In genomic region chr6:158772172-158772571, GRCh38 we compare ENCODE assay signal across 12 cellular contexts. TPM values are rescaled to one million over a fixed set of nuclear protein-coding genes. Genes with fewer than 3 reads are reported as not detected.
A peak's percentile ranks its signal among the peaks of the same experiment; 100 is the strongest.
DNase-seq lines count a peak whose midpoint lies in the region; FAIRE-seq and TF ChIP-seq lines count a peak whose summit lies in the region.
"Had no signal": no experiment of that assay in that cellular context is flagged by ENCODE, and none has a peak within 500 bp of the region (broad histone marks: within the 10 kb centered on the region; RNA-seq: fewer than 3 reads in every experiment).

No MANE protein-coding gene starts in this region.

- no peak for DNase-seq in cardiac muscle cell (ENCODE audit: low read depth in 1 of 2, low spot score in 1 of 2)
- DNase-seq in cardiac septum (ENCODE audit: low spot score): no peak
- no peak for DNase-seq in activated T-helper 2 cell treated with anti-CD3 and anti-CD28 coated beads, Interferon-gamma antibody, Interleukin-2, Interleukin-4, amounts not matched to agents 10 μg/mL and 5 μg/mL and 100 μg/mL, durations not matched to agents 14 hours and 24 hours and 36 hours (ENCODE audit: low spot score)
- DNase-seq in keratinocyte (ENCODE audit: low read depth, low spot score): no peak
- DNase-seq in transverse colon: no peak
- no peak for DNase-seq in C1 segment of cervical spinal cord (lab: John Stamatoyannopoulos, UW)
- no peak for DNase-seq in D721Med (ENCODE audit: insufficient read length, low spot score)
- no peak for DNase-seq in DMS153 (lab: John Stamatoyannopoulos, UW)
- DNase-seq: NCI-H2081 treated with DMSO at 0.1 percent for 48 hours; stimulated activated CD4-positive, alpha-beta T cell treated with anti-CD3 and anti-CD28 coated beads, Interleukin-2, amount 100 ng/mL, for 24 hours had no signal

- H3K9me3 ChIP-seq in cardiac muscle cell (ENCODE audit: low read depth): no peaks in the 10 kb centered on the region
- no peaks in the 10 kb centered on the region for H3K9me3 ChIP-seq in keratinocyte (ENCODE audit: control insufficient read depth, low read depth, low read length)
- H3K9me3 ChIP-seq in transverse colon: no peaks in the 10 kb centered on the region

- H3K4me2 ChIP-seq in keratinocyte (ENCODE audit: control insufficient read depth, extremely low read depth, insufficient read depth, low read depth, low read length): no peak overlapping the region

- H3K4me3 ChIP-seq in cardiac muscle cell (no peak overlapping the region), keratinocyte (ENCODE audit: control insufficient read depth in 2 of 3, extremely low read depth in 1 of 3, insufficient read depth in 2 of 3, low read depth in 1 of 3, low read length in 3 of 3) (no peak overlapping the region), transverse colon (no peak overlapping the region)

- peak overlapping the region; percentile 38 for H3K27ac ChIP-seq in cardiac muscle cell
- H3K27ac ChIP-seq in keratinocyte (ENCODE audit: control insufficient read depth, insufficient read depth, low read length): peak overlapping the region; percentile 36
- H3K27ac ChIP-seq in transverse colon: peak overlapping the region; percentile 81 to 87 (median 85)

- peak overlapping the region; percentile 50 for H3K27ac Mint-ChIP-seq in activated T-helper 2 cell treated with anti-CD3 and anti-CD28 coated beads, Interferon-gamma antibody, Interleukin-2, Interleukin-4, amounts not matched to agents 10 μg/mL and 5 μg/mL and 100 μg/mL, durations not matched to agents 14 hours and 24 hours and 36 hours

- TF ChIP-seq EP300 in transverse colon (IDR thresholded peaks at IDR 0.05; ENCODE audit: low read depth): no peak

- no peak for TF ChIP-seq POLR2A in transverse colon (IDR thresholded peaks at IDR 0.05)

- peaks cover 23% of the 10 kb centered on the region for H3K4me1 Mint-ChIP-seq in activated T-helper 2 cell treated with anti-CD3 and anti-CD28 coated beads, Interferon-gamma antibody, Interleukin-2, Interleukin-4, amounts not matched to agents 10 μg/mL and 5 μg/mL and 100 μg/mL, durations not matched to agents 14 hours and 24 hours and 36 hours (ENCODE audit: low read depth)

- H3K9ac ChIP-seq in keratinocyte (ENCODE audit: control insufficient read depth, extremely low read depth, insufficient read depth, low read length): peak overlapping the region; percentile 35

- intact Hi-C loops in cardiac septum (cut with DNase I): no loop called here
- intact Hi-C loops in activated T-helper 2 cell treated with anti-CD3 and anti-CD28 coated beads, Interferon-gamma antibody, Interleukin-2, Interleukin-4, amounts not matched to agents 10 μg/mL and 5 μg/mL and 100 μg/mL, durations not matched to agents 14 hours and 24 hours and 36 hours (cut with micrococcal nuclease): loop anchor here (5.0 kb wide), 1 partner anchor 200 kb away; no protein-coding TSS in a partner anchor
- intact Hi-C loops in transverse colon (cut with DNase I; ENCODE audit: low total_unique reads): no loop called here

- peaks cover 40% of the 10 kb centered on the region for H3K79me2 ChIP-seq in keratinocyte (ENCODE audit: control insufficient read depth, insufficient read depth, low read length)

- no peak overlapping the region for H2AFZ ChIP-seq in keratinocyte (ENCODE audit: control insufficient read depth, low read length)

- no peaks in the 10 kb centered on the region for H3K9me3 Mint-ChIP-seq in activated T-helper 2 cell treated with anti-CD3 and anti-CD28 coated beads, Interferon-gamma antibody, Interleukin-2, Interleukin-4, amounts not matched to agents 10 μg/mL and 5 μg/mL and 100 μg/mL, durations not matched to agents 14 hours and 24 hours and 36 hours
- H3K9me3 Mint-ChIP-seq: CD14-positive monocyte had no signal

- H3K36me3 ChIP-seq in cardiac muscle cell (peaks cover 74% of the 10 kb centered on the region), keratinocyte (ENCODE audit: control insufficient read depth in 2 of 2, extremely low read depth in 1 of 2, insufficient read depth in 2 of 2, low read length in 2 of 2) (peaks cover 71 to 88% of the 10 kb centered on the region in 2 experiments), transverse colon (peaks cover 0 to 57% (median 24%) of the 10 kb centered on the region in 4 donors)

- dilution Hi-C loops in keratinocyte (cut with MboI; ENCODE audit: extremely low pct_ligation_motif_present, low sequenced_read_pairs): no loop called here

- peaks cover 91% of the 10 kb centered on the region for H3K36me3 Mint-ChIP-seq in activated T-helper 2 cell treated with anti-CD3 and anti-CD28 coated beads, Interferon-gamma antibody, Interleukin-2, Interleukin-4, amounts not matched to agents 10 μg/mL and 5 μg/mL and 100 μg/mL, durations not matched to agents 14 hours and 24 hours and 36 hours (ENCODE audit: low read depth)

- H3K9me1 ChIP-seq in keratinocyte (ENCODE audit: control insufficient read depth, extremely low read depth, insufficient read depth, low read length): peaks cover 6% of the 10 kb centered on the region

- in situ Hi-C loops in transverse colon (cut with MboI; ENCODE audit: low pct_ligation_motif_present in 1 of 4, low pct_unique_long_range_greater_than_20kb in 1 of 4, low sequenced_read_pairs in 3 of 4): no loop called here

- no peaks in the 10 kb centered on the region for H3K27me3 Mint-ChIP-seq in activated T-helper 2 cell treated with anti-CD3 and anti-CD28 coated beads, Interferon-gamma antibody, Interleukin-2, Interleukin-4, amounts not matched to agents 10 μg/mL and 5 μg/mL and 100 μg/mL, durations not matched to agents 14 hours and 24 hours and 36 hours (ENCODE audit: low read depth)

- H3K27me3 ChIP-seq in cardiac muscle cell (no peaks in the 10 kb centered on the region), keratinocyte (ENCODE audit: control insufficient read depth, extremely low read depth, insufficient read depth, low read length) (no peaks in the 10 kb centered on the region), transverse colon (no peaks in the 10 kb centered on the region)

- TF ChIP-seq CTCF in cardiac muscle cell (IDR thresholded peaks at IDR 0.05; ENCODE audit: low read depth, low read length) (no peak), keratinocyte (optimal IDR thresholded peaks at IDR 0.05 in 1 of 3, IDR thresholded peaks at IDR 0.05 in 1 of 3, conservative IDR thresholded peaks at IDR 0.05 in 1 of 3; ENCODE audit: extremely low read depth in 1 of 3, insufficient read depth in 2 of 3, low read length in 3 of 3) (no peak), transverse colon (IDR thresholded peaks at IDR 0.05) (no peak), D721Med (IDR thresholded peaks at IDR 0.05; ENCODE audit: insufficient read depth, missing control alignments) (no peak)

- H4K20me1 ChIP-seq in keratinocyte (ENCODE audit: control insufficient read depth, extremely low read depth, insufficient read depth, low read length): peaks cover 1% of the 10 kb centered on the region

- H3K4me1 ChIP-seq in cardiac muscle cell (ENCODE audit: low read depth) (no peaks in the 10 kb centered on the region), keratinocyte (ENCODE audit: control insufficient read depth, extremely low read depth, insufficient read depth, low read length) (peaks cover 25% of the 10 kb centered on the region), transverse colon (peaks cover 13 to 27% (median 25%) of the 10 kb centered on the region in 4 donors)

- 94% methylated on average over 11 of the region's 11 CpGs; no CpG with 5 or more reads in 1 of the 2 donors for WGBS in transverse colon (ENCODE audit: low coverage in 1 of 2), 2 donors

- FAIRE-seq in keratinocyte (lab: Jason Lieb, UNC) (no peak), D721Med (lab: Jason Lieb, UNC) (no peak)
- FAIRE-seq: endometrium had no signal

- no peak overlapping the region for H3K4me3 Mint-ChIP-seq in activated T-helper 2 cell treated with anti-CD3 and anti-CD28 coated beads, Interferon-gamma antibody, Interleukin-2, Interleukin-4, amounts not matched to agents 10 μg/mL and 5 μg/mL and 100 μg/mL, durations not matched to agents 14 hours and 24 hours and 36 hours (ENCODE audit: low read depth)
- H3K4me3 Mint-ChIP-seq: CD14-positive monocyte had no signal

RNA-seq across cellular contexts. Expression of gene EZR, which starts 47.0 kb away (rescaled TPM):
- total RNA-seq in cardiac muscle cell (356 and 401 TPM in 2 replicates), cardiac septum (141 TPM), transverse colon (100 to 1,000 TPM; 149 to 430 (median 319) TPM)
- polyA plus RNA-seq in cardiac muscle cell (375 and 448 TPM in 2 replicates), keratinocyte (261 to 315 TPM (median 277 TPM) in 3 replicates)
- 204 and 206 TPM in 2 replicates for total RNA-seq in activated T-helper 2 cell treated with anti-CD3 and anti-CD28 coated beads, Interferon-gamma antibody, Interleukin-2, Interleukin-4, amounts not matched to agents 10 μg/mL and 5 μg/mL and 100 μg/mL, durations not matched to agents 14 hours and 24 hours and 36 hours
- 132 TPM for polyA plus RNA-seq in keratinocyte (2011; ENCODE audit: low read depth)
- polyA plus RNA-seq in keratinocyte (2011; cell fraction: cytosol; rRNA removed): 255 and 263 TPM in 2 replicates
- 396 and 431 TPM in 2 replicates for polyA plus RNA-seq in keratinocyte (2011; cell fraction: nucleus; rRNA removed)
- polyA plus RNA-seq in keratinocyte (2012; ENCODE audit: low replicate concordance): 252 and 297 TPM in 2 replicates
- polyA minus RNA-seq in keratinocyte: 201 to 226 TPM (median 219 TPM) in 3 replicates
- polyA minus RNA-seq in keratinocyte (2011; cell fraction: cytosol; rRNA and poly(A)+ RNA removed): 188 TPM
- 136 and 235 TPM in 2 replicates for polyA minus RNA-seq in keratinocyte (2011; cell fraction: nucleus; rRNA and poly(A)+ RNA removed)
